ENCODE assay signal across 1 cellular context in the genomic region with DNA sequence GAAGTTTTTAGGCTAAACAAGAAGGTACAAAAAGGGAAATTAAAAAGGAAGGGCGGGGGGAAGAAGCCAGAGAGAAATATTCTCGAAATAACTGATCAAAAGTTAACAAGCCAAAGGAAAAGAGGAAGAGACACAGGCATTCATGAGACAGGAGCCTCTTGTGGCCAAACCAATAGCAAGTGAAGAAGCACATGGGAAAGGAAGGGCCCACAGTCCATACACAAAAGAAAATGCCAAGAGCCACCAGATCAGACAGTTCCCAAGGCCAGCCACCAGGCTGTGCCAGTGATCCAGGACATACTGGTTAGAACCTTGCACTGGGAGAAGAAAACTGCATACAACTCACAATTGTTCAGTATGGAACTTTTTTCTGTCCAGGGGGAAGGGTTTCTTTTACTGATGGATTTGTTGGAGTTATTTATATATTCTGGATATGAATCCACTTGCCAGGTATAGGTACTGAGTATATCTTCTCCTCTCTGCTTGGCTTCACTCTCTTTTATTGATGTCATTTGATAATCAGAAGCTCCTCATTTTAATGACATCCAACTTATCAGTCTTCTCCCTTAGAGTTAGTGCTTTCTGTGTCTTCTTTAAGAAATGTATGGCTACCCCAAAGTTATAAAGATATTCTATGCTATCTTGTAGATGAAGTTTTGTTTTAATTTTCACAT.
TF ChIP-seq lines count a peak whose summit lies in the region.

No MANE protein-coding gene starts in this region.

TF ChIP-seq in WTC11, 78 proteins besides CTCF, POLR2A, EP300 and RAD21 (continued from another document):
- TF ChIP-seq, protein P1, sequence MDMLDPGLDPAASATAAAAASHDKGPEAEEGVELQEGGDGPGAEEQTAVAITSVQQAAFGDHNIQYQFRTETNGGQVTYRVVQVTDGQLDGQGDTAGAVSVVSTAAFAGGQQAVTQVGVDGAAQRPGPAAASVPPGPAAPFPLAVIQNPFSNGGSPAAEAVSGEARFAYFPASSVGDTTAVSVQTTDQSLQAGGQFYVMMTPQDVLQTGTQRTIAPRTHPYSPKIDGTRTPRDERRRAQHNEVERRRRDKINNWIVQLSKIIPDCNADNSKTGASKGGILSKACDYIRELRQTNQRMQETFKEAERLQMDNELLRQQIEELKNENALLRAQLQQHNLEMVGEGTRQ (CRISPR knock-in tag; IDR thresholded peaks at IDR 0.05) = no peak
- TF ChIP-seq GTF2I (CRISPR knock-in tag; conservative IDR thresholded peaks at IDR 0.05) = no peak
- TF ChIP-seq ZNF121 (CRISPR knock-in tag; IDR thresholded peaks at IDR 0.05) = no peak
- TF ChIP-seq, protein P2, sequence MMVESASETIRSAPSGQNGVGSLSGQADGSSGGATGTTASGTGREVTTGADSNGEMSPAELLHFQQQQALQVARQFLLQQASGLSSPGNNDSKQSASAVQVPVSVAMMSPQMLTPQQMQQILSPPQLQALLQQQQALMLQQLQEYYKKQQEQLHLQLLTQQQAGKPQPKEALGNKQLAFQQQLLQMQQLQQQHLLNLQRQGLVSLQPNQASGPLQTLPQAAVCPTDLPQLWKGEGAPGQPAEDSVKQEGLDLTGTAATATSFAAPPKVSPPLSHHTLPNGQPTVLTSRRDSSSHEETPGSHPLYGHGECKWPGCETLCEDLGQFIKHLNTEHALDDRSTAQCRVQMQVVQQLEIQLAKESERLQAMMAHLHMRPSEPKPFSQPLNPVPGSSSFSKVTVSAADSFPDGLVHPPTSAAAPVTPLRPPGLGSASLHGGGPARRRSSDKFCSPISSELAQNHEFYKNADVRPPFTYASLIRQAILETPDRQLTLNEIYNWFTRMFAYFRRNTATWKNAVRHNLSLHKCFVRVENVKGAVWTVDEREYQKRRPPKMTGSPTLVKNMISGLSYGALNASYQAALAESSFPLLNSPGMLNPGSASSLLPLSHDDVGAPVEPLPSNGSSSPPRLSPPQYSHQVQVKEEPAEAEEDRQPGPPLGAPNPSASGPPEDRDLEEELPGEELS (CRISPR knock-in tag; IDR thresholded peaks at IDR 0.05) = no peak
- TF ChIP-seq FOXK1 (CRISPR knock-in tag; IDR thresholded peaks at IDR 0.05) = no peak
- TF ChIP-seq GRHL2 (CRISPR knock-in tag; IDR thresholded peaks at IDR 0.05; ENCODE audit: insufficient replicate concordance, severe bottlenecking) = no peak
- TF ChIP-seq ZNF219 (CRISPR knock-in tag; IDR thresholded peaks at IDR 0.05; ENCODE audit: borderline replicate concordance) = no peak
